In genomic region chr3:59709702-59710555, GRCh38 we compare ENCODE assay signal across 10 cellular contexts.
A peak's percentile ranks its signal among the peaks of the same experiment; 100 is the strongest.
DNase-seq lines count a peak whose midpoint lies in the region; ATAC-seq and TF ChIP-seq lines count a peak whose summit lies in the region.
"Had no signal": no experiment of that assay in that cellular context is flagged by ENCODE, and none has a peak within 500 bp of the region (broad histone marks: within the 10 kb centered on the region; RNA-seq: fewer than 3 reads in every experiment).

No MANE protein-coding gene starts in this region.

- TF ChIP-seq CTCF in spleen (IDR thresholded peaks at IDR 0.05 in 8 of 11, conservative IDR thresholded peaks at IDR 0.05 in 3 of 11) = no peak

- DNase-seq in HT1080 (ENCODE audit: low read depth) (peak; percentile 1), SKM-1 (lab: John Stamatoyannopoulos, UW; ENCODE audit: unreplicated experiment) (peak; percentile 78), left ventricle myocardium superior (peak; percentile 73), spleen (peak; percentile 86), NK-92 (lab: John Stamatoyannopoulos, UW; ENCODE audit: unreplicated experiment) (no peak)
- DNase-seq: activated CD4-positive, alpha-beta T cell treated with anti-CD3 and anti-CD28 coated beads for 1 hour; amniotic stem cell had no signal

- peaks cover 0 to 19% (median 2%) of the 10 kb centered on the region in 6 donors for H3K4me1 ChIP-seq in spleen

- H3K36me3 ChIP-seq in spleen = no peaks in the 10 kb centered on the region

- peak overlapping the region in 1 of 8 donors; percentile 36 for H3K4me3 ChIP-seq in spleen

- ATAC-seq in left ventricle myocardium superior (peak; percentile 86), GM21447 (IDR thresholded peaks at IDR 0.05; ENCODE audit: unreplicated experiment) (no peak), HG02588 (IDR thresholded peaks at IDR 0.05; ENCODE audit: unreplicated experiment) (no peak)
- ATAC-seq: left lobe of liver had no signal

- peaks cover 0 to 14% (median 3%) of the 10 kb centered on the region in 8 donors for H3K9me3 ChIP-seq in spleen

- H3K27me3 ChIP-seq in spleen (replicated peaks in 1 of 7) = no peaks in the 10 kb centered on the region

- WGBS in spleen, 5 donors = 11 to 24% (median 14%) methylated on average over 5 of the region's 5 CpGs

- intact Hi-C loops in left ventricle myocardium superior (cut with micrococcal nuclease) = no loop called here
- intact Hi-C loops in spleen (cut with DNase I; ENCODE audit: low total_unique reads) = no loop called here

- H3K27ac ChIP-seq in spleen = peak overlapping the region in 6 of 8 donors; percentile 26 to 75 (median 62)

- no peak for TF ChIP-seq POLR2A in spleen (IDR thresholded peaks at IDR 0.05)
